In genomic region chr5:38105231-38105570, GRCh38 we compare ENCODE assay signal across 27 cellular contexts.
"Had no signal": no experiment of that assay in that cellular context is flagged by ENCODE, and none has a peak within 500 bp of the region (broad histone marks: within the 10 kb centered on the region; RNA-seq: fewer than 3 reads in every experiment).

No MANE protein-coding gene starts in this region.

- H3K27ac Mint-ChIP-seq: activated T-cell treated with anti-CD3 and anti-CD28 coated beads, Interleukin-2, amount 50 U/mL, for 72 hours; T-cell had no signal

- H3K27ac ChIP-seq: tibial nerve had no signal

- DNase-seq: activated CD4-positive, CD25-positive, alpha-beta regulatory T cell treated with anti-CD3 and anti-CD28 coated beads, Interleukin-2, amount 50 U/mL, for 72 hours; activated CD8-positive, alpha-beta memory T cell treated with anti-CD3 and anti-CD28 coated beads for 24 hours; activated CD8-positive, alpha-beta memory T cell treated with anti-CD3 and anti-CD28 coated beads, Interleukin-2, amount 50 U/mL, for 48 hours; activated effector memory CD4-positive, alpha-beta T cell treated with anti-CD3 and anti-CD28 coated beads, Interleukin-2, amount 50 U/mL, for 16 hours; activated naive CD4-positive, alpha-beta T cell treated with anti-CD3 and anti-CD28 coated beads, Interleukin-2, amount 50 U/mL, for 16 hours; activated T-cell treated with anti-CD3 and anti-CD28 coated beads, Interleukin-2, amount 50 U/mL, for 72 hours; cerebellar nuclear complex; cortex of kidney; effector CD4-positive, alpha-beta T cell; midbrain; nephron progenitor cell; nucleus accumbens; posterior cingulate gyrus; retina; stimulated activated CD4-positive, alpha-beta T cell treated with anti-CD3 and anti-CD28 coated beads, Interleukin-12 subunit alpha, Interleukin-12 subunit beta, amount 100 ng/mL, for 4 hours; stimulated activated CD4-positive, alpha-beta T cell treated with anti-CD3 and anti-CD28 coated beads, Interleukin-1b, Interleukin-23, amount 100 ng/mL, for 48 hours; stimulated activated CD8-positive, alpha-beta memory T cell treated with anti-CD3 and anti-CD28 coated beads, Interleukin-4, amount 100 ng/mL, for 48 hours; stimulated activated naive CD4-positive, alpha-beta T cell; T-cell had no signal

- ATAC-seq: activated T-cell treated with anti-CD3 and anti-CD28 coated beads, Interleukin-2, amount 50 U/mL, for 72 hours; esophagus mucosa; left lobe of liver; SK-N-SH treated with all-trans-retinoic acid at 6 μM for 48 hours; T-cell had no signal

- H3K9me3 Mint-ChIP-seq: nephron progenitor cell had no signal

- FAIRE-seq: astrocyte, bronchial epithelial cell, keratinocyte had no signal

- H3K4me3 ChIP-seq: lung, tibial nerve had no signal

- H3K36me3 ChIP-seq: tibial nerve had no signal

- H3K27me3 ChIP-seq: tibial nerve had no signal

- H3K4me3 Mint-ChIP-seq: activated T-cell treated with anti-CD3 and anti-CD28 coated beads, Interleukin-2, amount 50 U/mL, for 72 hours; nephron progenitor cell; T-cell had no signal

- H3K4me1 ChIP-seq: tibial nerve had no signal

- H3K9me3 ChIP-seq: tibial nerve had no signal

- H3K4me1 Mint-ChIP-seq: T-cell had no signal

- H3K36me3 Mint-ChIP-seq: T-cell had no signal
